Comparison of ENCODE assay signal across 4 cellular contexts in the genomic region with DNA sequence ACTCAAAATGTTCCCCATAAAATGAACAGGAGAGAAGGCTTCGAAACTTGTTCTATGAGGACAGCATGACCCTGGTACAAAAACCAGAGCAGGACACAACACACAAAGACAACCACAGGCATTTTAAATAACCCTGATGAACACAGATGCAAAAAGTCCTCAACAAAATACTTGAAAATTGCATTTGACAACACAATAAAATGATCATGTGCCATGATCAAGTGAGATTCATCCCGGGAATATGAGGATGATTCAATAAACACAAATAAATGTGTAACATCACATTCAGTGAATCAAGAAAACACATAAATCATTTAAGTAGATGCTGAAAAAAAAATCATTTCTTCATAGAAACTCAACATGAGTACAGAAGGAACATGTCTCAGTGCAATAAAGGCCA.
TF ChIP-seq lines count a peak whose summit lies in the region.

No MANE protein-coding gene starts in this region.

TF ChIP-seq in SK-N-SH, 30 proteins besides CTCF, POLR2A, EP300 and RAD21 (continued from another document):
- TF ChIP-seq, protein P1, sequence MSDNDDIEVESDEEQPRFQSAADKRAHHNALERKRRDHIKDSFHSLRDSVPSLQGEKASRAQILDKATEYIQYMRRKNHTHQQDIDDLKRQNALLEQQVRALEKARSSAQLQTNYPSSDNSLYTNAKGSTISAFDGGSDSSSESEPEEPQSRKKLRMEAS (IDR thresholded peaks at IDR 0.05; ENCODE audit: low read depth): no peak
- TF ChIP-seq, protein P2, sequence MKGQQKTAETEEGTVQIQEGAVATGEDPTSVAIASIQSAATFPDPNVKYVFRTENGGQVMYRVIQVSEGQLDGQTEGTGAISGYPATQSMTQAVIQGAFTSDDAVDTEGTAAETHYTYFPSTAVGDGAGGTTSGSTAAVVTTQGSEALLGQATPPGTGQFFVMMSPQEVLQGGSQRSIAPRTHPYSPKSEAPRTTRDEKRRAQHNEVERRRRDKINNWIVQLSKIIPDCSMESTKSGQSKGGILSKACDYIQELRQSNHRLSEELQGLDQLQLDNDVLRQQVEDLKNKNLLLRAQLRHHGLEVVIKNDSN (IDR thresholded peaks at IDR 0.05; ENCODE audit: borderline replicate concordance, low read depth): no peak
- no peak for TF ChIP-seq EZH2phosphoT487 (IDR thresholded peaks at IDR 0.05; ENCODE audit: borderline replicate concordance, low read depth)
- TF ChIP-seq, protein P3, sequence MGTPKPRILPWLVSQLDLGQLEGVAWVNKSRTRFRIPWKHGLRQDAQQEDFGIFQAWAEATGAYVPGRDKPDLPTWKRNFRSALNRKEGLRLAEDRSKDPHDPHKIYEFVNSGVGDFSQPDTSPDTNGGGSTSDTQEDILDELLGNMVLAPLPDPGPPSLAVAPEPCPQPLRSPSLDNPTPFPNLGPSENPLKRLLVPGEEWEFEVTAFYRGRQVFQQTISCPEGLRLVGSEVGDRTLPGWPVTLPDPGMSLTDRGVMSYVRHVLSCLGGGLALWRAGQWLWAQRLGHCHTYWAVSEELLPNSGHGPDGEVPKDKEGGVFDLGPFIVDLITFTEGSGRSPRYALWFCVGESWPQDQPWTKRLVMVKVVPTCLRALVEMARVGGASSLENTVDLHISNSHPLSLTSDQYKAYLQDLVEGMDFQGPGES (IDR thresholded peaks at IDR 0.05; ENCODE audit: low read depth, low read length): no peak
- TF ChIP-seq TAF1 (IDR thresholded peaks at IDR 0.05; ENCODE audit: borderline replicate concordance, low read depth, low read length): no peak
- TF ChIP-seq JUND (IDR thresholded peaks at IDR 0.05): no peak
- TF ChIP-seq MXI1 (IDR thresholded peaks at IDR 0.05; ENCODE audit: low read depth, low read length): no peak
- no peak for TF ChIP-seq GATA2 (CRISPR knock-in tag; IDR thresholded peaks at IDR 0.05)
TF ChIP-seq in SK-N-SH: peak in this region for 0.

TF ChIP-seq in SK-N-SH treated with all-trans-retinoic acid at 6 μM for 48 hours, 23 proteins besides CTCF, POLR2A, EP300 and RAD21 (continued from another document):
- TF ChIP-seq TCF4 (CRISPR knock-in tag; IDR thresholded peaks at IDR 0.05; ENCODE audit: borderline replicate concordance) (no peak), ESRRG (CRISPR knock-in tag; IDR thresholded peaks at IDR 0.05) (no peak), CSDC2 (CRISPR knock-in tag; IDR thresholded peaks at IDR 0.05) (no peak), RARB (CRISPR knock-in tag; IDR thresholded peaks at IDR 0.05) (no peak), BACH2 (CRISPR knock-in tag; IDR thresholded peaks at IDR 0.05; ENCODE audit: borderline replicate concordance) (no peak), ARNTL (CRISPR knock-in tag; IDR thresholded peaks at IDR 0.05; ENCODE audit: borderline replicate concordance, low read depth) (no peak), ZNF565 (CRISPR knock-in tag; conservative IDR thresholded peaks at IDR 0.05; ENCODE audit: low read depth) (no peak), ZFP30 (CRISPR knock-in tag; IDR thresholded peaks at IDR 0.05) (no peak)
- TF ChIP-seq, protein P4, sequence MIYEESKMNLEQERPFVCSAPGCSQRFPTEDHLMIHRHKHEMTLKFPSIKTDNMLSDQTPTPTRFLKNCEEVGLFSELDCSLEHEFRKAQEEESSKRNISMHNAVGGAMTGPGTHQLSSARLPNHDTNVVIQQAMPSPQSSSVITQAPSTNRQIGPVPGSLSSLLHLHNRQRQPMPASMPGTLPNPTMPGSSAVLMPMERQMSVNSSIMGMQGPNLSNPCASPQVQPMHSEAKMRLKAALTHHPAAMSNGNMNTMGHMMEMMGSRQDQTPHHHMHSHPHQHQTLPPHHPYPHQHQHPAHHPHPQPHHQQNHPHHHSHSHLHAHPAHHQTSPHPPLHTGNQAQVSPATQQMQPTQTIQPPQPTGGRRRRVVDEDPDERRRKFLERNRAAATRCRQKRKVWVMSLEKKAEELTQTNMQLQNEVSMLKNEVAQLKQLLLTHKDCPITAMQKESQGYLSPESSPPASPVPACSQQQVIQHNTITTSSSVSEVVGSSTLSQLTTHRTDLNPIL (CRISPR knock-in tag; IDR thresholded peaks at IDR 0.05; ENCODE audit: low read depth): no peak

TF ChIP-seq in A549, 52 proteins besides CTCF, POLR2A, EP300 and RAD21 (continued from another document and continues in another):
- TF ChIP-seq, protein P5, sequence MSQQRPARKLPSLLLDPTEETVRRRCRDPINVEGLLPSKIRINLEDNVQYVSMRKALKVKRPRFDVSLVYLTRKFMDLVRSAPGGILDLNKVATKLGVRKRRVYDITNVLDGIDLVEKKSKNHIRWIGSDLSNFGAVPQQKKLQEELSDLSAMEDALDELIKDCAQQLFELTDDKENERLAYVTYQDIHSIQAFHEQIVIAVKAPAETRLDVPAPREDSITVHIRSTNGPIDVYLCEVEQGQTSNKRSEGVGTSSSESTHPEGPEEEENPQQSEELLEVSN (IDR thresholded peaks at IDR 0.05; ENCODE audit: borderline replicate concordance, low read depth): no peak
- TF ChIP-seq SREBF2 (IDR thresholded peaks at IDR 0.05) (no peak), MAFK (IDR thresholded peaks at IDR 0.05; ENCODE audit: partially characterized antibody) (no peak), TP53 (CRISPR knock-in tag; IDR thresholded peaks at IDR 0.05) (no peak), GATA3 (IDR thresholded peaks at IDR 0.05; ENCODE audit: borderline replicate concordance) (no peak), FOSB (CRISPR knock-in tag; IDR thresholded peaks at IDR 0.05) (no peak), ESRRA (IDR thresholded peaks at IDR 0.05; ENCODE audit: borderline replicate concordance, low read length) (no peak)
- TF ChIP-seq, protein P6, sequence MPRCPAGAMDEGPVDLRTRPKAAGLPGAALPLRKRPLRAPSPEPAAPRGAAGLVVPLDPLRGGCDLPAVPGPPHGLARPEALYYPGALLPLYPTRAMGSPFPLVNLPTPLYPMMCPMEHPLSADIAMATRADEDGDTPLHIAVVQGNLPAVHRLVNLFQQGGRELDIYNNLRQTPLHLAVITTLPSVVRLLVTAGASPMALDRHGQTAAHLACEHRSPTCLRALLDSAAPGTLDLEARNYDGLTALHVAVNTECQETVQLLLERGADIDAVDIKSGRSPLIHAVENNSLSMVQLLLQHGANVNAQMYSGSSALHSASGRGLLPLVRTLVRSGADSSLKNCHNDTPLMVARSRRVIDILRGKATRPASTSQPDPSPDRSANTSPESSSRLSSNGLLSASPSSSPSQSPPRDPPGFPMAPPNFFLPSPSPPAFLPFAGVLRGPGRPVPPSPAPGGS (IDR thresholded peaks at IDR 0.05): no peak
- TF ChIP-seq, protein P7, sequence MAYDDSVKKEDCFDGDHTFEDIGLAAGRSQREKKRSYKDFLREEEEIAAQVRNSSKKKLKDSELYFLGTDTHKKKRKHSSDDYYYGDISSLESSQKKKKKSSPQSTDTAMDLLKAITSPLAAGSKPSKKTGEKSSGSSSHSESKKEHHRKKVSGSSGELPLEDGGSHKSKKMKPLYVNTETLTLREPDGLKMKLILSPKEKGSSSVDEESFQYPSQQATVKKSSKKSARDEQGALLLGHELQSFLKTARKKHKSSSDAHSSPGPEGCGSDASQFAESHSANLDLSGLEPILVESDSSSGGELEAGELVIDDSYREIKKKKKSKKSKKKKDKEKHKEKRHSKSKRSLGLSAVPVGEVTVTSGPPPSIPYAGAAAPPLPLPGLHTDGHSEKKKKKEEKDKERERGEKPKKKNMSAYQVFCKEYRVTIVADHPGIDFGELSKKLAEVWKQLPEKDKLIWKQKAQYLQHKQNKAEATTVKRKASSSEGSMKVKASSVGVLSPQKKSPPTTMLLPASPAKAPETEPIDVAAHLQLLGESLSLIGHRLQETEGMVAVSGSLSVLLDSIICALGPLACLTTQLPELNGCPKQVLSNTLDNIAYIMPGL (CRISPR knock-in tag; IDR thresholded peaks at IDR 0.05; ENCODE audit: borderline replicate concordance): no peak
- TF ChIP-seq, protein P8, sequence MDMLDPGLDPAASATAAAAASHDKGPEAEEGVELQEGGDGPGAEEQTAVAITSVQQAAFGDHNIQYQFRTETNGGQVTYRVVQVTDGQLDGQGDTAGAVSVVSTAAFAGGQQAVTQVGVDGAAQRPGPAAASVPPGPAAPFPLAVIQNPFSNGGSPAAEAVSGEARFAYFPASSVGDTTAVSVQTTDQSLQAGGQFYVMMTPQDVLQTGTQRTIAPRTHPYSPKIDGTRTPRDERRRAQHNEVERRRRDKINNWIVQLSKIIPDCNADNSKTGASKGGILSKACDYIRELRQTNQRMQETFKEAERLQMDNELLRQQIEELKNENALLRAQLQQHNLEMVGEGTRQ (IDR thresholded peaks at IDR 0.05): no peak
- TF ChIP-seq, protein P9, sequence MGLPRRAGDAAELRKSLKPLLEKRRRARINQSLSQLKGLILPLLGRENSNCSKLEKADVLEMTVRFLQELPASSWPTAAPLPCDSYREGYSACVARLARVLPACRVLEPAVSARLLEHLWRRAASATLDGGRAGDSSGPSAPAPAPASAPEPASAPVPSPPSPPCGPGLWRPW (IDR thresholded peaks at IDR 0.05): no peak
- TF ChIP-seq, protein P10, sequence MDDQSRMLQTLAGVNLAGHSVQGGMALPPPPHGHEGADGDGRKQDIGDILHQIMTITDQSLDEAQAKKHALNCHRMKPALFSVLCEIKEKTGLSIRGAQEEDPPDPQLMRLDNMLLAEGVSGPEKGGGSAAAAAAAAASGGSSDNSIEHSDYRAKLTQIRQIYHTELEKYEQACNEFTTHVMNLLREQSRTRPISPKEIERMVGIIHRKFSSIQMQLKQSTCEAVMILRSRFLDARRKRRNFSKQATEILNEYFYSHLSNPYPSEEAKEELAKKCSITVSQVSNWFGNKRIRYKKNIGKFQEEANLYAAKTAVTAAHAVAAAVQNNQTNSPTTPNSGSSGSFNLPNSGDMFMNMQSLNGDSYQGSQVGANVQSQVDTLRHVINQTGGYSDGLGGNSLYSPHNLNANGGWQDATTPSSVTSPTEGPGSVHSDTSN (IDR thresholded peaks at IDR 0.05): no peak
- TF ChIP-seq, protein P11, sequence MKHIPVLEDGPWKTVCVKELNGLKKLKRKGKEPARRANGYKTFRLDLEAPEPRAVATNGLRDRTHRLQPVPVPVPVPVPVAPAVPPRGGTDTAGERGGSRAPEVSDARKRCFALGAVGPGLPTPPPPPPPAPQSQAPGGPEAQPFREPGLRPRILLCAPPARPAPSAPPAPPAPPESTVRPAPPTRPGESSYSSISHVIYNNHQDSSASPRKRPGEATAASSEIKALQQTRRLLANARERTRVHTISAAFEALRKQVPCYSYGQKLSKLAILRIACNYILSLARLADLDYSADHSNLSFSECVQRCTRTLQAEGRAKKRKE (CRISPR knock-in tag; IDR thresholded peaks at IDR 0.05; ENCODE audit: low read depth): no peak

TF ChIP-seq in K562, 482 proteins besides CTCF, POLR2A, EP300 and RAD21 (continued from another document):
- TF ChIP-seq, protein P12, sequence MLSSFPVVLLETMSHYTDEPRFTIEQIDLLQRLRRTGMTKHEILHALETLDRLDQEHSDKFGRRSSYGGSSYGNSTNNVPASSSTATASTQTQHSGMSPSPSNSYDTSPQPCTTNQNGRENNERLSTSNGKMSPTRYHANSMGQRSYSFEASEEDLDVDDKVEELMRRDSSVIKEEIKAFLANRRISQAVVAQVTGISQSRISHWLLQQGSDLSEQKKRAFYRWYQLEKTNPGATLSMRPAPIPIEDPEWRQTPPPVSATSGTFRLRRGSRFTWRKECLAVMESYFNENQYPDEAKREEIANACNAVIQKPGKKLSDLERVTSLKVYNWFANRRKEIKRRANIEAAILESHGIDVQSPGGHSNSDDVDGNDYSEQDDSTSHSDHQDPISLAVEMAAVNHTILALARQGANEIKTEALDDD (IDR thresholded peaks at IDR 0.05): no peak
- TF ChIP-seq KLF6 (CRISPR knock-in tag; IDR thresholded peaks at IDR 0.05; ENCODE audit: borderline replicate concordance) (no peak), POLR2AphosphoS5 (IDR thresholded peaks at IDR 0.05; ENCODE audit: control insufficient read depth, insufficient read depth, low read depth, low read length) (peak; percentile 54; the same call in 1 of the 2 replicates), MEIS2 (IDR thresholded peaks at IDR 0.05; ENCODE audit: partially characterized antibody) (peak; percentile 10)
- TF ChIP-seq, protein P13, sequence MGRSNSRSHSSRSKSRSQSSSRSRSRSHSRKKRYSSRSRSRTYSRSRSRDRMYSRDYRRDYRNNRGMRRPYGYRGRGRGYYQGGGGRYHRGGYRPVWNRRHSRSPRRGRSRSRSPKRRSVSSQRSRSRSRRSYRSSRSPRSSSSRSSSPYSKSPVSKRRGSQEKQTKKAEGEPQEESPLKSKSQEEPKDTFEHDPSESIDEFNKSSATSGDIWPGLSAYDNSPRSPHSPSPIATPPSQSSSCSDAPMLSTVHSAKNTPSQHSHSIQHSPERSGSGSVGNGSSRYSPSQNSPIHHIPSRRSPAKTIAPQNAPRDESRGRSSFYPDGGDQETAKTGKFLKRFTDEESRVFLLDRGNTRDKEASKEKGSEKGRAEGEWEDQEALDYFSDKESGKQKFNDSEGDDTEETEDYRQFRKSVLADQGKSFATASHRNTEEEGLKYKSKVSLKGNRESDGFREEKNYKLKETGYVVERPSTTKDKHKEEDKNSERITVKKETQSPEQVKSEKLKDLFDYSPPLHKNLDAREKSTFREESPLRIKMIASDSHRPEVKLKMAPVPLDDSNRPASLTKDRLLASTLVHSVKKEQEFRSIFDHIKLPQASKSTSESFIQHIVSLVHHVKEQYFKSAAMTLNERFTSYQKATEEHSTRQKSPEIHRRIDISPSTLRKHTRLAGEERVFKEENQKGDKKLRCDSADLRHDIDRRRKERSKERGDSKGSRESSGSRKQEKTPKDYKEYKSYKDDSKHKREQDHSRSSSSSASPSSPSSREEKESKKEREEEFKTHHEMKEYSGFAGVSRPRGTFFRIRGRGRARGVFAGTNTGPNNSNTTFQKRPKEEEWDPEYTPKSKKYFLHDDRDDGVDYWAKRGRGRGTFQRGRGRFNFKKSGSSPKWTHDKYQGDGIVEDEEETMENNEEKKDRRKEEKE (IDR thresholded peaks at IDR 0.05; ENCODE audit: borderline replicate concordance in 1 of 2, control insufficient read depth in 1 of 2, low read depth in 2 of 2, low read length in 1 of 2): peak in 1 of 2 experiments; percentile 73; a peak in 1 of 4 replicates
- TF ChIP-seq, protein P14, sequence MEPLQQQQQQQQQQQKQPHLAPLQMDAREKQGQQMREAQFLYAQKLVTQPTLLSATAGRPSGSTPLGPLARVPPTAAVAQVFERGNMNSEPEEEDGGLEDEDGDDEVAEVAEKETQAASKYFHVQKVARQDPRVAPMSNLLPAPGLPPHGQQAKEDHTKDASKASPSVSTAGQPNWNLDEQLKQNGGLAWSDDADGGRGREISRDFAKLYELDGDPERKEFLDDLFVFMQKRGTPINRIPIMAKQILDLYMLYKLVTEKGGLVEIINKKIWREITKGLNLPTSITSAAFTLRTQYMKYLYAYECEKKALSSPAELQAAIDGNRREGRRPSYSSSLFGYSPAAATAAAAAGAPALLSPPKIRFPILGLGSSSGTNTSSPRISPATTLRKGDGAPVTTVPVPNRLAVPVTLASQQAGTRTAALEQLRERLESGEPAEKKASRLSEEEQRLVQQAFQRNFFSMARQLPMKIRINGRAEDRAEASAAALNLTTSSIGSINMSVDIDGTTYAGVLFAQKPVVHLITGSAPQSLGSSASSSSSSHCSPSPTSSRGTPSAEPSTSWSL (CRISPR knock-in tag; IDR thresholded peaks at IDR 0.05; ENCODE audit: borderline replicate concordance): no peak
